In the genomic region with DNA sequence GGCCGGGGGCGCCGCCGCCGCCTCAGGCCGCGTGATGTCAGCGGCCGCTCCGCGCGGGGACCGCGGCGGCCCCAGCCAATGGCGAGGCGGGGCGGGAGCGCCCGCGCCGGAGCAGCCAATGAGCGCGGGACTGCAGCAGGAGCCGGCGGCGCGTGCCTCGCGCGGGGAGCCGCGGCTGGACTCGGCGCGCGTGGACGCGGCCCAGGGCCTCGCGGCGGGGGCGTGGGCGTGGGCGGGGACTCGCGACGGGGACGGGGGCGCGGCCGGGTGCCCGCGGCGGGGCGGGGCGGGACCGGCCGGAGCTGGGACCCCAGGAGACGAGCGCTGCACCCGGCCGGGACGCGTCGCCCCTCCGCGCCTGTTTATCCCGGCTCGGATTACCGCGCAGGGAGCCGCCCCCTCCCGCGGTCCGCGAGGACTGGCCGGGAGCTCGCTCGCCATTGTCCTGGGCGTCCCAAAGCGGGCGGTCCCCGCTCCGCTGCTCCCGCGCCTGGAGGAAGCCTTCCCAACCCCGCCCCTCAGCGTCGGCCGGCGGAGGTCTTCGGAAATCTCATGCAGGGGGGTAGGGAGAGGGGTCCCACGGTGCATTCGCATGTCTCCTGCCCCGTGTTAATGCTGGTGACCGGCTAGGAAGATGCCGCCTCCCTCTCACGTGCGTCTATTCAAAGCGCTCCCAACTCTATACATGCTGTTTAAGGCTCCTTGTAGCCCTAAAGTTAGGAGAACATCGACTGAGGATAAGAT, we compare ENCODE assay signal across 7 cellular contexts. TPM values are rescaled to one million over a fixed set of nuclear protein-coding genes. Genes with fewer than 3 reads are reported as not detected.
A peak's percentile ranks its signal among the peaks of the same experiment; 100 is the strongest.
DNase-seq lines count a peak whose midpoint lies in the region; ATAC-seq, FAIRE-seq and TF ChIP-seq lines count a peak whose summit lies in the region.

Gene RNF157, minus strand, starts transcription at position 33 of the 744 bp plus-strand sequence. CDS start 253 bp downstream, outside the sequence.

- H3K4me3 Mint-ChIP-seq in neural crest cell (peak within 1 kb of the TSS; percentile 87), type B pancreatic cell (peak within 1 kb of the TSS; percentile 88)

- peak; percentile 82 for ATAC-seq in GM18520 (IDR thresholded peaks at IDR 0.05; ENCODE audit: unreplicated experiment)
- peak; percentile 43 for ATAC-seq in HG03108 (IDR thresholded peaks at IDR 0.05; ENCODE audit: unreplicated experiment)

- no peaks in the 10 kb centered on the region for H3K36me3 Mint-ChIP-seq in neural crest cell (ENCODE audit: low read depth)
- H3K36me3 Mint-ChIP-seq in type B pancreatic cell = no peaks in the 10 kb centered on the region

- H3K9me3 Mint-ChIP-seq in neural crest cell = no peaks in the 10 kb centered on the region
- H3K9me3 Mint-ChIP-seq in type B pancreatic cell = no peaks in the 10 kb centered on the region

- no peak for TF ChIP-seq CTCF in neural crest cell (conservative IDR thresholded peaks at IDR 0.05)
- TF ChIP-seq CTCF in type B pancreatic cell (conservative IDR thresholded peaks at IDR 0.05) = no peak

- H3K4me1 Mint-ChIP-seq in neural crest cell (peaks cover 28% of the 10 kb centered on the region), type B pancreatic cell (ENCODE audit: unreplicated experiment) (peaks cover 36% of the 10 kb centered on the region)

- H3K27me3 Mint-ChIP-seq in neural crest cell (ENCODE audit: low read depth) (no peaks in the 10 kb centered on the region), type B pancreatic cell (peaks cover 13% of the 10 kb centered on the region)

- H3K27ac Mint-ChIP-seq in neural crest cell (ENCODE audit: unreplicated experiment) (peak within 1 kb of the TSS; percentile 93), type B pancreatic cell (peak within 1 kb of the TSS; percentile 76)

- DNase-seq in activated gamma-delta T cell treated with Interleukin-2 at 50 U/mL for 16 hours (peak; percentile 44), frontal cortex (ENCODE audit: low spot score in 2 of 2) (peak; percentile 92 to 95), neural crest cell (ENCODE audit: low read depth, low spot score) (peak; percentile 66), type B pancreatic cell (ENCODE audit: extremely low spot score, unreplicated experiment) (peak; percentile 77)

- FAIRE-seq in frontal cortex (lab: Jason Lieb, UNC) = no peak

TF ChIP-seq in PFSK-1, 5 proteins besides CTCF, POLR2A, EP300 and RAD21:
- TF ChIP-seq FOXP2 (optimal IDR thresholded peaks at IDR 0.05; ENCODE audit: borderline replicate concordance, extremely low read depth, extremely low read length, insufficient read depth) (peak; percentile 62), SIN3A (IDR thresholded peaks at IDR 0.05; ENCODE audit: borderline replicate concordance, insufficient read depth, low read length) (no peak), REST (IDR thresholded peaks at IDR 0.05; ENCODE audit: insufficient read depth in 1 of 2, low read depth in 2 of 2, low read length in 2 of 2) (0 out of 4 replicates have a peak, but pooled peaks of 1 of the 2 experiments have one; percentile 12), POLR2AphosphoS5 (IDR thresholded peaks at IDR 0.05; ENCODE audit: low read depth, low read length) (no peak), TAF1 (IDR thresholded peaks at IDR 0.05; ENCODE audit: borderline replicate concordance, insufficient read depth, low read length) (no peak)

RNA-seq across cellular contexts. Expression of gene RNF157, which starts in this region (rescaled TPM):
- 62.7 TPM for polyA plus RNA-seq in PFSK-1 (2012; ENCODE audit: insufficient read length, low read depth)
- total RNA-seq in frontal cortex = 18.3 TPM
- 50.4 and 54.0 TPM in 2 replicates for total RNA-seq in neural crest cell
- total RNA-seq in type B pancreatic cell (ENCODE audit: low replicate concordance) = 5.4 and 27.0 TPM in 2 replicates

Comparison
In these comparisons a context has a peak if more than half of its experiments do, and no peak if none do; other contexts are left out.
1. Peak in every context shown above with its lines: DNase-seq and ATAC-seq.